ENCODE assay signal across 40 cellular contexts in the genomic region with DNA sequence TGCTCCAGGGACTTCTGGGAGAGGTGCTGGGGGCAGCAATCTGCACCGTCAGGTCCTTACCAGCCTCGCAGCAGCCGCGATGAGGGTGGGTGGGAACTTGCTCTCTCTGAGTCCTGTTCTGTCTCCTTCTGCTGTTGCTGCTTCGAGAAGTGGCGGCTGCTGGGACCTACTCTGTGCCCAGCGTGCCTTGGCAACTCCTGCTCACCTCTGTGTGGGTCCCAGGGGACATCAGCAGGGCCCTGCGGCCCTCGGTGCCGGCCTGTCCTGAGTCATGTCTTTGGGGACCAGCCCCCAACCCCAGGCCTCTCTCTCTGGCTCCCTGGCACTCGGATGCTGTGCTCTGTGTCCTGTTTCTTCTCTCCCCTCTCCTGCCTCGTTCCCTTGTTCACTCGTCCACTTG. TPM values are rescaled to one million over a fixed set of nuclear protein-coding genes. Genes with fewer than 3 reads are reported as not detected.
"Had no signal": no experiment of that assay in that cellular context is flagged by ENCODE, and none has a peak within 500 bp of the region (broad histone marks: within the 10 kb centered on the region; RNA-seq: fewer than 3 reads in every experiment).

No MANE protein-coding gene starts in this region.

- H3K36me3 Mint-ChIP-seq: activated CD8-positive, alpha-beta memory T cell treated with anti-CD3 and anti-CD28 coated beads, Interleukin-2, amount 10 ng/mL, durations not matched to agents 7 days and 5 days; activated naive CD4-positive, alpha-beta T cell treated with anti-CD3 and anti-CD28 coated beads, Interleukin-2, amount 50 U/mL, for 72 hours; activated naive CD8-positive, alpha-beta T cell treated with anti-CD3 and anti-CD28 coated beads for 36 hours; T-cell had no signal

- H3K27ac ChIP-seq: adrenal gland, body of pancreas, brain microvascular endothelial cell, breast epithelium, VCaP had no signal

- FAIRE-seq: astrocyte, TTC549 had no signal

- H3K36me3 ChIP-seq: adrenal gland, brain microvascular endothelial cell, breast epithelium had no signal

- H3K9me3 Mint-ChIP-seq: activated CD4-positive, alpha-beta memory T cell treated with anti-CD3 and anti-CD28 coated beads, Interleukin-2, amount 10 ng/mL, durations not matched to agents 7 days and 5 days; activated CD4-positive, alpha-beta T cell treated with anti-CD3 and anti-CD28 coated beads, Interleukin-2, amount 10 ng/mL, durations not matched to agents 7 days and 5 days; activated naive CD4-positive, alpha-beta T cell treated with anti-CD3 and anti-CD28 coated beads for 36 hours; activated naive CD4-positive, alpha-beta T cell treated with anti-CD3 and anti-CD28 coated beads, Interleukin-2, amount 50 U/mL, for 72 hours; activated naive CD8-positive, alpha-beta T cell treated with anti-CD3 and anti-CD28 coated beads for 36 hours; activated T-cell treated with anti-CD3 and anti-CD28 coated beads, Interleukin-2, amount 50 U/mL, for 24 hours; activated T-cell treated with anti-CD3 and anti-CD28 coated beads, Interleukin-2, amount 50 U/mL, for 72 hours; activated T-helper 1 cell treated with anti-CD3 and anti-CD28 coated beads, Interleukin-12 subunit alpha, Interleukin-12 subunit beta, Interleukin-2, Interleukin-4 antibody, amounts not matched to agents 30 ng/mL and 10 ng/mL and 1 ng/mL, durations not matched to agents 14 hours and 24 hours and 36 hours; activated T-helper 17 cell treated with anti-CD3 and anti-CD28 coated beads, Interleukin-2, amount 50 U/mL, for 72 hours; T-cell; T-helper 1 cell treated with Interleukin-12 subunit alpha and Interleukin-12 subunit beta and Interleukin-4 antibody, amounts not matched to agents 30 μg/mL and 1 μg/mL, for 36 hours; T-helper 2 cell treated with Interferon-gamma antibody and Interleukin-4, amounts not matched to agents 5 μg/mL and 100 μg/mL, for 36 hours had no signal

- H3K27ac Mint-ChIP-seq: activated CD4-positive, alpha-beta memory T cell treated with anti-CD3 and anti-CD28 coated beads, Interleukin-2, amount 10 ng/mL, durations not matched to agents 7 days and 5 days; activated CD4-positive, alpha-beta T cell treated with anti-CD3 and anti-CD28 coated beads for 36 hours; activated CD4-positive, alpha-beta T cell treated with anti-CD3 and anti-CD28 coated beads, Interleukin-2, amount 10 ng/mL, durations not matched to agents 7 days and 5 days; activated CD8-positive, alpha-beta memory T cell treated with anti-CD3 and anti-CD28 coated beads, Interleukin-2, amount 10 ng/mL, durations not matched to agents 7 days and 5 days; activated CD8-positive, alpha-beta T cell treated with anti-CD3 and anti-CD28 coated beads, Interleukin-2, amount 10 ng/mL, durations not matched to agents 7 days and 5 days; activated naive CD8-positive, alpha-beta T cell treated with anti-CD3 and anti-CD28 coated beads for 36 hours; activated T-cell treated with anti-CD3 and anti-CD28 coated beads, Interleukin-2, amount 50 U/mL, for 24 hours; activated T-cell treated with anti-CD3 and anti-CD28 coated beads, Interleukin-2, amount 50 U/mL, for 72 hours; activated T-helper 1 cell treated with anti-CD3 and anti-CD28 coated beads, Interleukin-12 subunit alpha, Interleukin-12 subunit beta, Interleukin-2, Interleukin-4 antibody, amounts not matched to agents 30 ng/mL and 10 ng/mL and 1 ng/mL, durations not matched to agents 14 hours and 24 hours and 36 hours; activated T-helper 17 cell treated with anti-CD3 and anti-CD28 coated beads, Interleukin-2, amount 50 U/mL, for 72 hours; T-cell; T-helper 1 cell treated with Interleukin-12 subunit alpha and Interleukin-12 subunit beta and Interleukin-4 antibody, amounts not matched to agents 30 μg/mL and 1 μg/mL, for 36 hours; T-helper 2 cell treated with Interferon-gamma antibody and Interleukin-4, amounts not matched to agents 5 μg/mL and 100 μg/mL, for 36 hours had no signal

- H3K4me3 ChIP-seq: adrenal gland, body of pancreas, breast epithelium had no signal

- DNase-seq: activated CD4-positive, alpha-beta memory T cell treated with anti-CD3 and anti-CD28 coated beads, Interleukin-2, amount 10 ng/mL, durations not matched to agents 7 days and 5 days; activated CD4-positive, alpha-beta T cell treated with anti-CD3 and anti-CD28 coated beads for 1 hour; activated CD4-positive, alpha-beta T cell treated with anti-CD3 and anti-CD28 coated beads for 36 hours; activated CD4-positive, alpha-beta T cell treated with anti-CD3 and anti-CD28 coated beads for 48 hours; activated CD4-positive, alpha-beta T cell treated with anti-CD3 and anti-CD28 coated beads, Interleukin-2, amount 10 ng/mL, durations not matched to agents 7 days and 5 days; activated CD4-positive, alpha-beta T cell treated with anti-CD3 and anti-CD28 coated beads, Interleukin-2, amount 50 U/mL, for 48 hours; activated CD4-positive, CD25-positive, alpha-beta regulatory T cell; activated CD8-positive, alpha-beta memory T cell treated with anti-CD3 and anti-CD28 coated beads for 24 hours; activated CD8-positive, alpha-beta memory T cell treated with anti-CD3 and anti-CD28 coated beads, Interleukin-2, amount 10 ng/mL, durations not matched to agents 7 days and 5 days; activated CD8-positive, alpha-beta memory T cell treated with anti-CD3 and anti-CD28 coated beads, Interleukin-2, amount 50 U/mL, for 48 hours; activated CD8-positive, alpha-beta T cell treated with anti-CD3 and anti-CD28 coated beads, Interleukin-2, amount 10 ng/mL, durations not matched to agents 7 days and 5 days; activated effector memory CD4-positive, alpha-beta T cell treated with anti-CD3 and anti-CD28 coated beads, Interleukin-2, amount 50 U/mL, for 16 hours; activated gamma-delta T cell treated with Interleukin-2 at 50 U/mL for 16 hours; activated naive CD4-positive, alpha-beta T cell; activated naive CD4-positive, alpha-beta T cell treated with anti-CD3 and anti-CD28 coated beads for 36 hours; activated naive CD4-positive, alpha-beta T cell treated with anti-CD3 and anti-CD28 coated beads, Interleukin-2, amount 50 U/mL, for 16 hours; activated naive CD8-positive, alpha-beta T cell treated with anti-CD3 and anti-CD28 coated beads for 36 hours; activated T-cell treated with anti-CD3 and anti-CD28 coated beads, Interleukin-2, amount 50 U/mL, for 24 hours; activated T-cell treated with anti-CD3 and anti-CD28 coated beads, Interleukin-2, amount 50 U/mL, for 72 hours; adrenal gland; amniotic stem cell; aorta; body of pancreas; brain microvascular endothelial cell; central memory CD4-positive, alpha-beta T cell; T-cell; T-helper 2 cell; T-helper 9 cell had no signal

- H3K27me3 Mint-ChIP-seq: activated CD4-positive, alpha-beta memory T cell treated with anti-CD3 and anti-CD28 coated beads, Interleukin-2, amount 10 ng/mL, durations not matched to agents 7 days and 5 days; activated CD4-positive, alpha-beta T cell treated with anti-CD3 and anti-CD28 coated beads, Interleukin-2, amount 10 ng/mL, durations not matched to agents 7 days and 5 days; activated CD8-positive, alpha-beta memory T cell treated with anti-CD3 and anti-CD28 coated beads, Interleukin-2, amount 10 ng/mL, durations not matched to agents 7 days and 5 days; activated naive CD8-positive, alpha-beta T cell treated with anti-CD3 and anti-CD28 coated beads for 36 hours; activated T-cell treated with anti-CD3 and anti-CD28 coated beads, Interleukin-2, amount 50 U/mL, for 24 hours had no signal

- H3K27me3 ChIP-seq: adrenal gland, body of pancreas, brain microvascular endothelial cell had no signal

- H3K4me1 ChIP-seq: adrenal gland, body of pancreas, breast epithelium had no signal

- H3K4me3 Mint-ChIP-seq: activated CD4-positive, alpha-beta memory T cell treated with anti-CD3 and anti-CD28 coated beads, Interleukin-2, amount 10 ng/mL, durations not matched to agents 7 days and 5 days; activated CD4-positive, alpha-beta T cell treated with anti-CD3 and anti-CD28 coated beads for 36 hours; activated CD4-positive, alpha-beta T cell treated with anti-CD3 and anti-CD28 coated beads, Interleukin-2, amount 10 ng/mL, durations not matched to agents 7 days and 5 days; activated CD8-positive, alpha-beta memory T cell treated with anti-CD3 and anti-CD28 coated beads, Interleukin-2, amount 10 ng/mL, durations not matched to agents 7 days and 5 days; activated CD8-positive, alpha-beta T cell treated with anti-CD3 and anti-CD28 coated beads, Interleukin-2, amount 10 ng/mL, durations not matched to agents 7 days and 5 days; activated naive CD4-positive, alpha-beta T cell treated with anti-CD3 and anti-CD28 coated beads for 36 hours; activated naive CD8-positive, alpha-beta T cell treated with anti-CD3 and anti-CD28 coated beads for 36 hours; activated T-cell treated with anti-CD3 and anti-CD28 coated beads, Interleukin-2, amount 50 U/mL, for 24 hours; activated T-cell treated with anti-CD3 and anti-CD28 coated beads, Interleukin-2, amount 50 U/mL, for 72 hours; activated T-helper 1 cell treated with anti-CD3 and anti-CD28 coated beads, Interleukin-12 subunit alpha, Interleukin-12 subunit beta, Interleukin-2, Interleukin-4 antibody, amounts not matched to agents 30 ng/mL and 10 ng/mL and 1 ng/mL, durations not matched to agents 14 hours and 24 hours and 36 hours; activated T-helper 17 cell treated with anti-CD3 and anti-CD28 coated beads, Interleukin-2, amount 50 U/mL, for 72 hours; T-cell; T-helper 1 cell treated with Interleukin-12 subunit alpha and Interleukin-12 subunit beta and Interleukin-4 antibody, amounts not matched to agents 30 μg/mL and 1 μg/mL, for 36 hours; T-helper 2 cell treated with Interferon-gamma antibody and Interleukin-4, amounts not matched to agents 5 μg/mL and 100 μg/mL, for 36 hours had no signal

- H3K9me3 ChIP-seq: adrenal gland, body of pancreas had no signal

- H3K4me1 Mint-ChIP-seq: activated CD4-positive, alpha-beta memory T cell treated with anti-CD3 and anti-CD28 coated beads, Interleukin-2, amount 10 ng/mL, durations not matched to agents 7 days and 5 days; activated CD4-positive, alpha-beta T cell treated with anti-CD3 and anti-CD28 coated beads for 36 hours; activated CD4-positive, alpha-beta T cell treated with anti-CD3 and anti-CD28 coated beads, Interleukin-2, amount 10 ng/mL, durations not matched to agents 7 days and 5 days; activated CD8-positive, alpha-beta memory T cell treated with anti-CD3 and anti-CD28 coated beads, Interleukin-2, amount 10 ng/mL, durations not matched to agents 7 days and 5 days; activated naive CD8-positive, alpha-beta T cell treated with anti-CD3 and anti-CD28 coated beads for 36 hours; activated T-helper 17 cell treated with anti-CD3 and anti-CD28 coated beads, Interleukin-2, amount 50 U/mL, for 72 hours; T-cell had no signal

- ATAC-seq: activated CD4-positive, alpha-beta T cell treated with anti-CD3 and anti-CD28 coated beads for 36 hours; activated CD4-positive, CD25-positive, alpha-beta regulatory T cell treated with anti-CD3 and anti-CD28 coated beads, Interleukin-2, amount 50 U/mL, for 24 hours; activated CD8-positive, alpha-beta memory T cell treated with anti-CD3 and anti-CD28 coated beads, Interleukin-2, amount 10 ng/mL, durations not matched to agents 7 days and 5 days; activated CD8-positive, alpha-beta T cell treated with anti-CD3 and anti-CD28 coated beads, Interleukin-2, amount 10 ng/mL, durations not matched to agents 7 days and 5 days; activated naive CD4-positive, alpha-beta T cell treated with anti-CD3 and anti-CD28 coated beads, Interleukin-2, amount 50 U/mL, for 72 hours; activated T-cell treated with anti-CD3 and anti-CD28 coated beads, Interleukin-2, amount 50 U/mL, for 72 hours; activated T-helper 17 cell treated with anti-CD3 and anti-CD28 coated beads, Interleukin-2, amount 50 U/mL, for 72 hours; body of pancreas; T-cell had no signal

RNA-seq across cellular contexts. Expression of gene KCNT1, which starts 49.5 kb away (rescaled TPM):
- total RNA-seq: activated CD4-positive, alpha-beta T cell treated with anti-CD3 and anti-CD28 coated beads for 36 hours; activated CD8-positive, alpha-beta memory T cell treated with anti-CD3 and anti-CD28 coated beads, Interleukin-2, amount 10 ng/mL, durations not matched to agents 7 days and 5 days; activated CD8-positive, alpha-beta T cell treated with anti-CD3 and anti-CD28 coated beads, Interleukin-2, amount 10 ng/mL, durations not matched to agents 7 days and 5 days; activated naive CD4-positive, alpha-beta T cell treated with anti-CD3 and anti-CD28 coated beads for 36 hours; activated naive CD4-positive, alpha-beta T cell treated with anti-CD3 and anti-CD28 coated beads, Interleukin-2, amount 50 U/mL, for 72 hours; activated naive CD8-positive, alpha-beta T cell treated with anti-CD3 and anti-CD28 coated beads for 36 hours; activated T-cell treated with anti-CD3 and anti-CD28 coated beads, Interleukin-2, amount 50 U/mL, for 72 hours; activated T-helper 1 cell treated with anti-CD3 and anti-CD28 coated beads, Interleukin-12 subunit alpha, Interleukin-12 subunit beta, Interleukin-2, Interleukin-4 antibody, amounts not matched to agents 30 ng/mL and 10 ng/mL and 1 ng/mL, durations not matched to agents 14 hours and 24 hours and 36 hours; activated T-helper 17 cell treated with anti-CD3 and anti-CD28 coated beads, Interleukin-2, amount 50 U/mL, for 72 hours; astrocyte; breast epithelium had no signal
- polyA plus RNA-seq: aorta had no signal

RNA-seq across cellular contexts. Expression of gene SOHLH1, which starts 52.2 kb away (rescaled TPM):
- total RNA-seq: activated CD4-positive, alpha-beta memory T cell treated with anti-CD3 and anti-CD28 coated beads, Interleukin-2, amount 10 ng/mL, durations not matched to agents 7 days and 5 days; activated CD4-positive, alpha-beta T cell treated with anti-CD3 and anti-CD28 coated beads for 36 hours; activated CD4-positive, alpha-beta T cell treated with anti-CD3 and anti-CD28 coated beads, Interleukin-2, amount 10 ng/mL, durations not matched to agents 7 days and 5 days; activated CD8-positive, alpha-beta memory T cell treated with anti-CD3 and anti-CD28 coated beads, Interleukin-2, amount 10 ng/mL, durations not matched to agents 7 days and 5 days; activated CD8-positive, alpha-beta T cell treated with anti-CD3 and anti-CD28 coated beads, Interleukin-2, amount 10 ng/mL, durations not matched to agents 7 days and 5 days; activated naive CD4-positive, alpha-beta T cell treated with anti-CD3 and anti-CD28 coated beads for 36 hours; activated naive CD4-positive, alpha-beta T cell treated with anti-CD3 and anti-CD28 coated beads, Interleukin-2, amount 50 U/mL, for 72 hours; activated naive CD8-positive, alpha-beta T cell treated with anti-CD3 and anti-CD28 coated beads for 36 hours; activated T-cell treated with anti-CD3 and anti-CD28 coated beads, Interleukin-2, amount 50 U/mL, for 72 hours; activated T-helper 1 cell treated with anti-CD3 and anti-CD28 coated beads, Interleukin-12 subunit alpha, Interleukin-12 subunit beta, Interleukin-2, Interleukin-4 antibody, amounts not matched to agents 30 ng/mL and 10 ng/mL and 1 ng/mL, durations not matched to agents 14 hours and 24 hours and 36 hours; activated T-helper 17 cell treated with anti-CD3 and anti-CD28 coated beads, Interleukin-2, amount 50 U/mL, for 72 hours; adrenal gland; aorta; astrocyte; body of pancreas; breast epithelium; cardiac septum; cerebellum; T-cell had no signal
- polyA plus RNA-seq: adrenal gland, aorta had no signal
